In the genomic region with DNA sequence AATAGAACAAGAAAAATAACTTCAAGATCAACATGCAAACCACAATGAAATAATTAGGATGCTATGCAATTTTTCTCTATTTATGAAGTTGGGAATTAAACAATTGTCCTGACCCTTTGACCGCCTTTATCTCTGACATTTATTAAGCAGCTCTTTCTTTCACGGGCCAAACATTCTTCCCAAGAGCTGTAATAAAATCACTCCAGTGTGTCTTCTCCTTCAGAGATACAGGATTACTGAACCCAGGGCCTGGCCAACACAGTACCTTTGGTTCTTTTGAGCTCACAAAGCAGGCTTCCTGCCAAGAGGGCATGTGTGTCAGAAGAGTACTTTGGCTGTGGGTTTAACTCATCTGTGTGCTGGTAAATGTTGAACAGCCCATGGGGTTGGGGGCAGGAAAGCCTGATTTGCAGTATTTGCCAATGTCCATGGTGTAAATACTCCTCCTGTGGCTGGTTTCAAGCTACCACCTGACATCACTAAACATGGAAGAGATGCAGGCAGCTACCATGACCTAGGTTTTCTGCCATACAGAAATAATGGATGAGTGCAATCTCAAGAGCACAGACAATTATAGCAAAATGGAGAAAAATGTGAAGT, we compare ENCODE assay signal across 1 cellular context.
TF ChIP-seq lines count a peak whose summit lies in the region.

No MANE protein-coding gene starts in this region.

TF ChIP-seq in endothelial cell of umbilical vein, 7 proteins besides CTCF, POLR2A, EP300 and RAD21:
- TF ChIP-seq JUN (IDR thresholded peaks at IDR 0.05; ENCODE audit: borderline replicate concordance, insufficient read depth, insufficient read length, low read depth) (no peak), POLR2AphosphoS5 (IDR thresholded peaks at IDR 0.05; ENCODE audit: insufficient read depth, low read depth, low read length) (no peak)
